In genomic region chr2:26776195-26776594, GRCh38 we compare ENCODE assay signal across 22 cellular contexts. TPM values are rescaled to one million over a fixed set of nuclear protein-coding genes. Genes with fewer than 3 reads are reported as not detected.
DNase-seq lines count a peak whose midpoint lies in the region; ATAC-seq and TF ChIP-seq lines count a peak whose summit lies in the region.
"Had no signal": no experiment of that assay in that cellular context is flagged by ENCODE, and none has a peak within 500 bp of the region (broad histone marks: within the 10 kb centered on the region; RNA-seq: fewer than 3 reads in every experiment).

No MANE protein-coding gene starts in this region.

- peak overlapping the region; percentile 21 for H3K27ac Mint-ChIP-seq in activated T-cell treated with anti-CD3 and anti-CD28 coated beads, Interleukin-2, amount 50 U/mL, for 72 hours
- H3K27ac Mint-ChIP-seq in Caco-2 (ENCODE audit: unreplicated experiment) = peak overlapping the region; percentile 25
- peak overlapping the region; percentile 55 for H3K27ac Mint-ChIP-seq in activated CD8-positive, alpha-beta T cell treated with anti-CD3 and anti-CD28 coated beads, Interleukin-2, amount 10 ng/mL, durations not matched to agents 7 days and 5 days
- H3K27ac Mint-ChIP-seq in neural progenitor cell = peak overlapping the region; percentile 85

- H3K79me2 ChIP-seq in neural progenitor cell (ENCODE audit: low read depth) = no peaks in the 10 kb centered on the region

- CTCF ChIA-PET in Caco-2 (lab: Charles Lee) (no interaction called here), GM10248 (lab: Yijun Ruan, JAX) (interaction anchor here (1.1 to 1.5 kb wide), 2 partner anchors 10 to 29 kb away, joined by 3 to 4 read pairs; no protein-coding TSS in a partner anchor)
- CTCF ChIA-PET in activated CD8-positive, alpha-beta T cell treated with anti-CD3 and anti-CD28 coated beads, Interleukin-2, amount 10 ng/mL, durations not matched to agents 7 days and 5 days (lab: Charles Lee) = interaction anchor here (0.7 to 0.8 kb wide), 2 partner anchors 10 to 11 kb away, joined by 3 read pairs; partner anchors contain the start of gene CENPA

- no peaks in the 10 kb centered on the region for H3K27me3 Mint-ChIP-seq in activated T-cell treated with anti-CD3 and anti-CD28 coated beads, Interleukin-2, amount 50 U/mL, for 72 hours (ENCODE audit: low read depth)
- no peaks in the 10 kb centered on the region for H3K27me3 Mint-ChIP-seq in activated T-cell treated with anti-CD3 and anti-CD28 coated beads, Interleukin-2, amount 50 U/mL, for 4 hours (ENCODE audit: low read depth)
- H3K27me3 Mint-ChIP-seq in Caco-2 (ENCODE audit: insufficient read depth, unreplicated experiment) = no peaks in the 10 kb centered on the region
- H3K27me3 Mint-ChIP-seq in activated CD8-positive, alpha-beta T cell treated with anti-CD3 and anti-CD28 coated beads, Interleukin-2, amount 10 ng/mL, durations not matched to agents 7 days and 5 days (ENCODE audit: low read depth) = no peaks in the 10 kb centered on the region
- H3K27me3 Mint-ChIP-seq in neural progenitor cell (ENCODE audit: insufficient read depth, low read depth) = peaks cover 9% of the 10 kb centered on the region
- H3K27me3 Mint-ChIP-seq: CD4-positive, alpha-beta memory T cell had no signal

- H4K20me1 ChIP-seq in neural progenitor cell (ENCODE audit: low read depth) = peaks cover 7% of the 10 kb centered on the region

- no peak for ATAC-seq in activated T-cell treated with anti-CD3 and anti-CD28 coated beads, Interleukin-2, amount 50 U/mL, for 72 hours (replicated peaks in 1 of 2)
- no peak for ATAC-seq in activated T-cell treated with anti-CD3 and anti-CD28 coated beads, Interleukin-2, amount 50 U/mL, for 4 hours
- no peak for ATAC-seq in activated CD8-positive, alpha-beta T cell treated with anti-CD3 and anti-CD28 coated beads, Interleukin-2, amount 10 ng/mL, durations not matched to agents 7 days and 5 days
- ATAC-seq in HG02973 (IDR thresholded peaks at IDR 0.05; ENCODE audit: unreplicated experiment) = no peak
- ATAC-seq: A549, GM12878, HCT116 had no signal

- H3K9me3 ChIP-seq in Caco-2 (no peaks in the 10 kb centered on the region), neural progenitor cell (ENCODE audit: low read depth) (no peaks in the 10 kb centered on the region)
- H3K9me3 ChIP-seq: A549 had no signal

- no peak for TF ChIP-seq CTCF in Caco-2 (IDR thresholded peaks at IDR 0.05; ENCODE audit: insufficient read depth in 1 of 2, low read depth in 1 of 2, low read length in 1 of 2, severe bottlenecking in 1 of 2, unreplicated experiment in 1 of 2)
- no peak for TF ChIP-seq CTCF in neural progenitor cell (IDR thresholded peaks at IDR 0.05)
- TF ChIP-seq CTCF in GM10248 (IDR thresholded peaks at IDR 0.05; ENCODE audit: control extremely low read depth, extremely low read depth, low read depth, missing control alignments) = no peak

- H3K4me1 ChIP-seq in Caco-2 = peaks cover 6% of the 10 kb centered on the region
- H3K4me1 ChIP-seq in neural progenitor cell = no peaks in the 10 kb centered on the region

- no peak overlapping the region for H3K27ac ChIP-seq in neural progenitor cell
- H3K27ac ChIP-seq: GM23248, KMS-11 had no signal

- no peaks in the 10 kb centered on the region for H3K27me3 ChIP-seq in Caco-2 (replicated peaks; ENCODE audit: control insufficient read depth, insufficient read depth, low read length)
- H3K27me3 ChIP-seq in neural progenitor cell = no peaks in the 10 kb centered on the region

- H3K4me3 ChIP-seq in Caco-2 (ENCODE audit: low read depth, low read length) (no peak overlapping the region), neural progenitor cell (no peak overlapping the region)
- H3K4me3 ChIP-seq: A549, GM12878, GM23248 had no signal

- no peaks in the 10 kb centered on the region for H3F3A ChIP-seq in neural progenitor cell (ENCODE audit: low read depth)

- no peak for DNase-seq in activated T-cell treated with anti-CD3 and anti-CD28 coated beads, Interleukin-2, amount 50 U/mL, for 72 hours
- DNase-seq in activated T-cell treated with anti-CD3 and anti-CD28 coated beads, Interleukin-2, amount 50 U/mL, for 4 hours = no peak
- DNase-seq in Caco-2 (no peak), neural progenitor cell (ENCODE audit: low spot score) (no peak), GM10248 (ENCODE audit: extremely low spot score) (no peak), inferior parietal cortex (ENCODE audit: extremely low spot score) (no peak)
- DNase-seq in activated CD8-positive, alpha-beta T cell treated with anti-CD3 and anti-CD28 coated beads, Interleukin-2, amount 10 ng/mL, durations not matched to agents 7 days and 5 days = no peak
- DNase-seq: Calu3; CD4-positive, alpha-beta memory T cell; GF-D8; GM23248; NCI-H1417; NCI-H187; NCI-H226; NCI-H524; NCI-H82; SHP77 treated with DMSO at 0.1 percent for 48 hours had no signal

- peaks cover 42% of the 10 kb centered on the region for H3K4me1 Mint-ChIP-seq in activated T-cell treated with anti-CD3 and anti-CD28 coated beads, Interleukin-2, amount 50 U/mL, for 72 hours (ENCODE audit: low read depth)
- H3K4me1 Mint-ChIP-seq in activated T-cell treated with anti-CD3 and anti-CD28 coated beads, Interleukin-2, amount 50 U/mL, for 4 hours (ENCODE audit: low read depth) = peaks cover 22% of the 10 kb centered on the region
- H3K4me1 Mint-ChIP-seq in Caco-2 (ENCODE audit: low read depth, unreplicated experiment) (peaks cover 15% of the 10 kb centered on the region), neural progenitor cell (no peaks in the 10 kb centered on the region)
- H3K4me1 Mint-ChIP-seq in activated CD8-positive, alpha-beta T cell treated with anti-CD3 and anti-CD28 coated beads, Interleukin-2, amount 10 ng/mL, durations not matched to agents 7 days and 5 days (ENCODE audit: low read depth) = peaks cover 34% of the 10 kb centered on the region

- H3K4me3 Mint-ChIP-seq in activated T-cell treated with anti-CD3 and anti-CD28 coated beads, Interleukin-2, amount 50 U/mL, for 72 hours = no peak overlapping the region
- no peak overlapping the region for H3K4me3 Mint-ChIP-seq in activated T-cell treated with anti-CD3 and anti-CD28 coated beads, Interleukin-2, amount 50 U/mL, for 4 hours
- H3K4me3 Mint-ChIP-seq in Caco-2 (ENCODE audit: unreplicated experiment) = no peak overlapping the region
- no peak overlapping the region for H3K4me3 Mint-ChIP-seq in activated CD8-positive, alpha-beta T cell treated with anti-CD3 and anti-CD28 coated beads, Interleukin-2, amount 10 ng/mL, durations not matched to agents 7 days and 5 days
- H3K4me3 Mint-ChIP-seq in neural progenitor cell = no peak overlapping the region
- H3K4me3 Mint-ChIP-seq: CD4-positive, alpha-beta memory T cell had no signal

- H3K9me3 Mint-ChIP-seq in activated T-cell treated with anti-CD3 and anti-CD28 coated beads, Interleukin-2, amount 50 U/mL, for 72 hours = no peaks in the 10 kb centered on the region
- no peaks in the 10 kb centered on the region for H3K9me3 Mint-ChIP-seq in activated T-cell treated with anti-CD3 and anti-CD28 coated beads, Interleukin-2, amount 50 U/mL, for 4 hours
- H3K9me3 Mint-ChIP-seq in Caco-2 (ENCODE audit: unreplicated experiment) (no peaks in the 10 kb centered on the region), neural progenitor cell (no peaks in the 10 kb centered on the region)
- H3K9me3 Mint-ChIP-seq in activated CD8-positive, alpha-beta T cell treated with anti-CD3 and anti-CD28 coated beads, Interleukin-2, amount 10 ng/mL, durations not matched to agents 7 days and 5 days (ENCODE audit: insufficient read depth) = no peaks in the 10 kb centered on the region

- H3K4me2 ChIP-seq in neural progenitor cell = no peak overlapping the region
- H3K4me2 ChIP-seq: A549, KMS-11 had no signal

- peaks cover 6% of the 10 kb centered on the region in 2 donors for H3K36me3 Mint-ChIP-seq in activated T-cell treated with anti-CD3 and anti-CD28 coated beads, Interleukin-2, amount 50 U/mL, for 72 hours (ENCODE audit: insufficient read depth in 2 of 2)
- H3K36me3 Mint-ChIP-seq in activated T-cell treated with anti-CD3 and anti-CD28 coated beads, Interleukin-2, amount 50 U/mL, for 4 hours (ENCODE audit: insufficient read depth) = peaks cover 18% of the 10 kb centered on the region
- H3K36me3 Mint-ChIP-seq in Caco-2 (ENCODE audit: insufficient read depth, unreplicated experiment) = peaks cover 71% of the 10 kb centered on the region
- H3K36me3 Mint-ChIP-seq in activated CD8-positive, alpha-beta T cell treated with anti-CD3 and anti-CD28 coated beads, Interleukin-2, amount 10 ng/mL, durations not matched to agents 7 days and 5 days (ENCODE audit: low read depth) = peaks cover 54% of the 10 kb centered on the region
- H3K36me3 Mint-ChIP-seq in neural progenitor cell = peaks cover 20% of the 10 kb centered on the region

- no TSS peak for BruUV-seq in Caco-2 (replicated peaks; lab: Mats Ljungman, UMichigan)

- no peak overlapping the region for H3K9ac ChIP-seq in neural progenitor cell
- H3K9ac ChIP-seq: GM23248, KMS-11 had no signal

- POLR2A ChIA-PET in Caco-2 (lab: Charles Lee) (no interaction called here), GM10248 (lab: Yijun Ruan, JAX) (interaction anchor here (0.6 kb wide), 1 partner anchor 553 kb away, joined by 3 read pairs; no protein-coding TSS in a partner anchor)
- POLR2A ChIA-PET in activated CD8-positive, alpha-beta T cell treated with anti-CD3 and anti-CD28 coated beads, Interleukin-2, amount 10 ng/mL, durations not matched to agents 7 days and 5 days (lab: Charles Lee) = interaction anchor here (1.0 kb wide), 1 partner anchor 9 kb away, joined by 3 read pairs; the partner anchor contains the start of gene CENPA

- H2AFZ ChIP-seq in neural progenitor cell (replicated peaks) = no peak overlapping the region
- H2AFZ ChIP-seq: GM23248 had no signal

- H3K36me3 ChIP-seq in Caco-2 (ENCODE audit: control insufficient read depth, insufficient read depth, low read length) (peaks cover 2% of the 10 kb centered on the region), neural progenitor cell (no peaks in the 10 kb centered on the region)

- intact Hi-C loops in Caco-2 (cut with micrococcal nuclease; ENCODE audit: unreplicated experiment) = no loop called here

RNA-seq across cellular contexts. Expression of gene CENPA, which starts 9.7 kb away (rescaled TPM):
- 10 to 100 TPM; 40.9 to 43.2 TPM for total RNA-seq in activated T-cell treated with anti-CD3 and anti-CD28 coated beads, Interleukin-2, amount 50 U/mL, for 72 hours
- total RNA-seq in activated T-cell treated with anti-CD3 and anti-CD28 coated beads, Interleukin-2, amount 50 U/mL, for 4 hours = 1 to 10 TPM in 1 of 3 donors, under 1 TPM in 2; 0.82 to 1.8 (median 0.82) TPM
- 38.4 and 39.9 TPM in 2 replicates for total RNA-seq in Caco-2 (2022)
- 10 to 100 TPM; 55.2 to 58.1 TPM for total RNA-seq in activated CD8-positive, alpha-beta T cell treated with anti-CD3 and anti-CD28 coated beads, Interleukin-2, amount 10 ng/mL, durations not matched to agents 7 days and 5 days
- total RNA-seq in neural progenitor cell (ENCODE audit: low replicate concordance) = 42.8 and 55.0 TPM in 2 replicates

RNA-seq across cellular contexts. Expression of gene SLC35F6, which starts 12.1 kb away (rescaled TPM):
- 1 to 10 TPM; 6.1 to 7.2 TPM for total RNA-seq in activated T-cell treated with anti-CD3 and anti-CD28 coated beads, Interleukin-2, amount 50 U/mL, for 72 hours
- total RNA-seq in activated T-cell treated with anti-CD3 and anti-CD28 coated beads, Interleukin-2, amount 50 U/mL, for 4 hours = 10 to 100 TPM in 2 of 3 donors, 1 to 10 TPM in 1; 9.2 to 12.5 (median 11.6) TPM
- total RNA-seq in Caco-2 (2022) (44.1 and 45.7 TPM in 2 replicates), neural progenitor cell (ENCODE audit: low replicate concordance) (5.6 and 11.6 TPM in 2 replicates)
- 10 to 100 TPM; 21.0 to 21.1 TPM for total RNA-seq in activated CD8-positive, alpha-beta T cell treated with anti-CD3 and anti-CD28 coated beads, Interleukin-2, amount 10 ng/mL, durations not matched to agents 7 days and 5 days

Comparison
In these comparisons a context has a peak if more than half of its experiments do, and no peak if none do; other contexts are left out.
1. RNA of gene CENPA, which starts 9.7 kb away (total RNA-seq): 55.2 to 58.1 TPM in activated CD8-positive, alpha-beta T cell treated with anti-CD3 and anti-CD28 coated beads, Interleukin-2, amount 10 ng/mL, durations not matched to agents 7 days and 5 days, 42.8 to 55.0 TPM in neural progenitor cell, 40.9 to 43.2 TPM in activated T-cell treated with anti-CD3 and anti-CD28 coated beads, Interleukin-2, amount 50 U/mL, for 72 hours and 38.4 to 39.9 TPM in Caco-2; 0.82 to 1.8 TPM in activated T-cell treated with anti-CD3 and anti-CD28 coated beads, Interleukin-2, amount 50 U/mL, for 4 hours; every median in the first group is over 10 times any median in the second.
2. H3K27ac Mint-ChIP-seq: peak in every context shown above with its lines; median percentile 85 in neural progenitor cell; 55 in activated CD8-positive, alpha-beta T cell treated with anti-CD3 and anti-CD28 coated beads, Interleukin-2, amount 10 ng/mL, durations not matched to agents 7 days and 5 days; 25 in Caco-2; 21 in activated T-cell treated with anti-CD3 and anti-CD28 coated beads, Interleukin-2, amount 50 U/mL, for 72 hours.